ENCODE assay signal across 13 cellular contexts in the genomic region with DNA sequence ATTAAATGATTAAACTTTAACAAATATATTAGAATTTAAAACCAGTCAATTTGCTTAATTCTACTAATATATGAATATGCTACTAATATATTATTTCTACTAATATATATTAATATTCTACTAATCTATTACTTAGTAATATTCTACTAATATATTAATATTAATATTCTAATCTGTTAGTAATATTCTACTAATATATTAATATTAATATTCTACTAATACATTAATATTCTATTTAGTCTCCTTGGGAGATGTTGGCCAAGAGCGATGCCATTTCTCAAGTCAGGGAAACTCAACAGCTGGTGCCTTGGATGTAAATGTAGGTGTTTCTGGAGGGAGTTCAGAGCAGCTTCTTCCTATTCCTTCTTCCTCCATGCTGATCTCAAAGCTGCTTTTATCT.
DNase-seq lines count a peak whose midpoint lies in the region; ATAC-seq, FAIRE-seq and TF ChIP-seq lines count a peak whose summit lies in the region.
"Had no signal": no experiment of that assay in that cellular context is flagged by ENCODE, and none has a peak within 500 bp of the region (broad histone marks: within the 10 kb centered on the region; RNA-seq: fewer than 3 reads in every experiment).

No MANE protein-coding gene starts in this region.

- peaks cover 0 to 10% (median 6%) of the 10 kb centered on the region in 3 donors for H3K4me1 ChIP-seq in pancreas
- no peaks in the 10 kb centered on the region for H3K4me1 ChIP-seq in prostate gland (replicated peaks)
- H3K4me1 ChIP-seq: BLaER1, Caco-2, HAP-1 had no signal

- H3K27ac ChIP-seq in pancreas (no peak overlapping the region), prostate gland (no peak overlapping the region)
- H3K27ac ChIP-seq: BLaER1 had no signal

- whole genome bisulfite sequencing in pancreas, 2 donors, result 36 to 53% methylated on average over 1 of the region's 1 CpG
- 96% methylated on average over 1 of the region's 1 CpG for WGBS in prostate gland

- H3K36me3 ChIP-seq in pancreas (no peaks in the 10 kb centered on the region), MG63 (no peaks in the 10 kb centered on the region), prostate gland (no peaks in the 10 kb centered on the region)
- H3K36me3 ChIP-seq: BLaER1, HAP-1 had no signal

- DNase-seq in pancreas, result peak in 1 of 6 donors; percentile 13
- no peak for DNase-seq in MG63
- no peak for DNase-seq in prostate gland (ENCODE audit: low spot score)
- DNase-seq: Caco-2; CD8-positive, alpha-beta memory T cell; DND-41; GF-D8 had no signal

- FAIRE-seq in A204.1 (lab: Jason Lieb, UNC), result peak; percentile 96
- FAIRE-seq in G401.6 (lab: Jason Lieb, UNC), result peak; percentile 93
- FAIRE-seq in endometrium (lab: Jason Lieb, UNC), result peak; percentile 12
- FAIRE-seq in pancreas (lab: Jason Lieb, UNC), result peak; percentile 75
- FAIRE-seq: H1 had no signal

- TF ChIP-seq CTCF in pancreas (IDR thresholded peaks at IDR 0.05) (no peak), prostate gland (IDR thresholded peaks at IDR 0.05) (no peak)

- H3K27me3 ChIP-seq in pancreas (no peaks in the 10 kb centered on the region), MG63 (peaks cover 5% of the 10 kb centered on the region; the same call in 1 of the 2 replicates), prostate gland (replicated peaks; ENCODE audit: insufficient read depth) (no peaks in the 10 kb centered on the region)
- H3K27me3 ChIP-seq: BLaER1 had no signal

- no peak for TF ChIP-seq POLR2A in prostate gland (IDR thresholded peaks at IDR 0.05)

- H3K9me3 ChIP-seq in pancreas (no peaks in the 10 kb centered on the region), MG63 (no peaks in the 10 kb centered on the region), prostate gland (no peaks in the 10 kb centered on the region)
- H3K9me3 ChIP-seq: BLaER1, Caco-2, HAP-1 had no signal

- intact Hi-C loops in pancreas (cut with DNase I), result no loop called here
- intact Hi-C loops in prostate gland (cut with DNase I), result no loop called here

- no peak for ATAC-seq in pancreas

- H3K4me3 ChIP-seq in pancreas (no peak overlapping the region), MG63 (no peak overlapping the region), prostate gland (no peak overlapping the region)
- H3K4me3 ChIP-seq: BLaER1, HAP-1 had no signal
